Comparison of ENCODE assay signal across 10 cellular contexts in the genomic region with DNA sequence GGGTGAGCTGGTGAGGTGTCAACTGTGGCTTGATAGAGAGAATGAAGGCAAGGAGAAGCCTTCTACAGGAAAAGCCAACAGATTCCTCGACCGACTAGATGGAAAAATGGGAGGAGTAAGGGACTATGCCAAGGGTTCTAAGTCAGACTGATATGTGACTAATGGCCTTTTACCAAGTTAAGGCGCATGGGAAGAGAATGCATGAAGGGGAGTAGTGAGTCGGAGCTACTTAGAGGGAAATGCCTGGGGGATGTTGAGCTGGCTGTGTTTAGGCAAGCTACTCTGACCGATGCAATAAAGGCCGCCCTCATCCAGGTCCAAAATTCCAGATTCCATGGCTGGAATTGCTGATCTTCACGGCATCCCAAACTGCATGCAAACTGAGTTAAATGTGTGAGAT. TPM values are rescaled to one million over a fixed set of nuclear protein-coding genes. Genes with fewer than 3 reads are reported as not detected.
DNase-seq lines count a peak whose midpoint lies in the region; ATAC-seq, FAIRE-seq and TF ChIP-seq lines count a peak whose summit lies in the region.
"Had no signal": no experiment of that assay in that cellular context is flagged by ENCODE, and none has a peak within 500 bp of the region (broad histone marks: within the 10 kb centered on the region; RNA-seq: fewer than 3 reads in every experiment).

No MANE protein-coding gene starts in this region.

- H3K27ac ChIP-seq in A549 (peak overlapping the region; percentile 94 to 95), lung (ENCODE audit: low read depth in 1 of 2, low read length in 1 of 2) (peak overlapping the region in 1 of 2 donors; percentile 22)
- H3K27ac ChIP-seq: cardiac muscle cell, parathyroid adenoma had no signal

- H3K27me3 ChIP-seq in lung (ENCODE audit: control insufficient read depth, insufficient read depth): no peaks in the 10 kb centered on the region

- H3K4me1 Mint-ChIP-seq in endothelial cell (ENCODE audit: unreplicated experiment): no peaks in the 10 kb centered on the region

- DNase-seq in A549 (ENCODE audit: low read depth in 1 of 2, low spot score in 1 of 2): peak; percentile 24 to 88
- peak; percentile 60 for DNase-seq in H4 (ENCODE audit: low spot score)
- DNase-seq in astrocyte of the spinal cord (ENCODE audit: low read depth, low spot score): peak; percentile 77
- DNase-seq in lung (ENCODE audit: low spot score): no peak
- DNase-seq in NOMO-1 treated with DMSO at 0.1 percent for 48 hours (lab: John Stamatoyannopoulos, UW; ENCODE audit: unreplicated experiment): no peak
- DNase-seq in endothelial cell (ENCODE audit: low spot score): no peak

- peak overlapping the region; percentile 87 for H3K4me2 ChIP-seq in A549

- H3K4me1 ChIP-seq in A549 (peaks cover 66% of the 10 kb centered on the region), lung (ENCODE audit: control insufficient read depth in 2 of 2, insufficient read depth in 2 of 2, low read length in 2 of 2) (peaks cover 0 to 2% of the 10 kb centered on the region in 2 donors)
- H3K4me1 ChIP-seq: parathyroid adenoma had no signal

- H3K27me3 Mint-ChIP-seq in endothelial cell (ENCODE audit: unreplicated experiment): no peaks in the 10 kb centered on the region

- CTCF ChIA-PET in A549 (lab: Yijun Ruan, JAX): interaction anchor here (1.1 to 1.2 kb wide), 3 partner anchors 38 to 71 kb away, joined by 3 to 7 read pairs (median 4); no protein-coding TSS in a partner anchor

- POLR2A ChIA-PET in A549 (lab: Yijun Ruan, JAX): interaction anchor here (0.6 to 1.3 kb wide), 7 partner anchors 12 to 668 kb away, joined by 3 to 8 read pairs (median 4); a partner anchor contains a TSS

- H3K9me3 Mint-ChIP-seq in endothelial cell (ENCODE audit: unreplicated experiment): no peaks in the 10 kb centered on the region

- H3K4me3 ChIP-seq in A549 (peak overlapping the region; percentile 4; the same call in 1 of the 3 replicates), astrocyte of the spinal cord (ENCODE audit: low read depth, low read length) (no peak overlapping the region), lung (no peak overlapping the region)
- H3K4me3 ChIP-seq: cardiac muscle cell had no signal

- 0 out of 5 replicates have a peak, but pooled peaks of 1 of the 2 experiments have one; percentile 16 for TF ChIP-seq RAD21 in A549 (conservative IDR thresholded peaks at IDR 0.05 in 1 of 2, IDR thresholded peaks at IDR 0.05 in 1 of 2)

- peak in 1 of 2 experiments; percentile 22; a peak in 2 of 5 replicates for TF ChIP-seq EP300 in A549 (IDR thresholded peaks at IDR 0.05)

- no peak for TF ChIP-seq POLR2A in A549 (IDR thresholded peaks at IDR 0.05; ENCODE audit: low read length)

- 2% methylated on average over 7 of the region's 7 CpGs for WGBS in A549 (ENCODE audit: missing lambda C conversion rate)
- 81 to 87% methylated on average over 7 of the region's 7 CpGs for WGBS in lung, 2 donors

- H3K27ac Mint-ChIP-seq in endothelial cell (ENCODE audit: unreplicated experiment): no peak overlapping the region

- in situ Hi-C loops in astrocyte of the spinal cord (cut with HindIII; ENCODE audit: low sequenced_read_pairs): no loop called here

- TF ChIP-seq CTCF in A549 (IDR thresholded peaks at IDR 0.05) (no peak), astrocyte of the spinal cord (IDR thresholded peaks at IDR 0.05; ENCODE audit: low read depth, low read length) (no peak), lung (IDR thresholded peaks at IDR 0.05; ENCODE audit: control extremely low read depth, extremely low read depth) (no peak), endothelial cell (IDR thresholded peaks at IDR 0.05; ENCODE audit: unreplicated experiment) (no peak)

- H3K4me3 Mint-ChIP-seq in endothelial cell (ENCODE audit: unreplicated experiment): no peak overlapping the region

- H3K9me3 ChIP-seq in A549: no peaks in the 10 kb centered on the region
- H3K9me3 ChIP-seq in lung (ENCODE audit: control insufficient read depth in 2 of 2, insufficient read depth in 1 of 2, low read length in 1 of 2): no peaks in the 10 kb centered on the region

- ATAC-seq in A549 (peak; percentile 76 to 85), lung (ENCODE audit: insufficient read depth, low FRiP score) (peak; percentile 28), HG02885 (IDR thresholded peaks at IDR 0.05; ENCODE audit: poor library complexity, unreplicated experiment) (no peak), GM19395 (IDR thresholded peaks at IDR 0.05; ENCODE audit: unreplicated experiment) (no peak)

- peak; percentile 94 for FAIRE-seq in A549 (lab: Jason Lieb, UNC)

- no peaks in the 10 kb centered on the region for H3K36me3 ChIP-seq in lung (ENCODE audit: control insufficient read depth in 2 of 2, insufficient read depth in 2 of 2, low read length in 2 of 2)
- H3K36me3 ChIP-seq: cardiac muscle cell had no signal

- no peaks in the 10 kb centered on the region for H3K36me3 Mint-ChIP-seq in endothelial cell (ENCODE audit: low read depth, unreplicated experiment)

TF ChIP-seq in A549, 52 proteins besides CTCF, POLR2A, EP300 and RAD21:
- peak; percentile 12; the same call in 1 of the 2 replicates for TF ChIP-seq GATA3 (IDR thresholded peaks at IDR 0.05; ENCODE audit: borderline replicate concordance)
- no peak for TF ChIP-seq FOSL2 (IDR thresholded peaks at IDR 0.05)
- TF ChIP-seq FOSL2 (CRISPR knock-in tag; IDR thresholded peaks at IDR 0.05): peak; percentile 71
- TF ChIP-seq HOXB13 (CRISPR knock-in tag; IDR thresholded peaks at IDR 0.05; ENCODE audit: low read depth): 0 out of 2 replicates have a peak, but pooled peaks have one; percentile 66
- no peak for TF ChIP-seq KDM5A (IDR thresholded peaks at IDR 0.05)
- TF ChIP-seq HOXB5 (CRISPR knock-in tag; IDR thresholded peaks at IDR 0.05): 0 out of 2 replicates have a peak, but pooled peaks have one; percentile 40
- TF ChIP-seq TFCP2L1 (CRISPR knock-in tag; IDR thresholded peaks at IDR 0.05): peak; percentile 27; the same call in 1 of the 2 replicates
- TF ChIP-seq, protein P1, sequence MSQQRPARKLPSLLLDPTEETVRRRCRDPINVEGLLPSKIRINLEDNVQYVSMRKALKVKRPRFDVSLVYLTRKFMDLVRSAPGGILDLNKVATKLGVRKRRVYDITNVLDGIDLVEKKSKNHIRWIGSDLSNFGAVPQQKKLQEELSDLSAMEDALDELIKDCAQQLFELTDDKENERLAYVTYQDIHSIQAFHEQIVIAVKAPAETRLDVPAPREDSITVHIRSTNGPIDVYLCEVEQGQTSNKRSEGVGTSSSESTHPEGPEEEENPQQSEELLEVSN (IDR thresholded peaks at IDR 0.05; ENCODE audit: borderline replicate concordance, low read depth): 0 out of 2 replicates have a peak, but pooled peaks have one; percentile 41
- TF ChIP-seq POLR2AphosphoS2 (conservative IDR thresholded peaks at IDR 0.05; ENCODE audit: low read length): no peak
- TF ChIP-seq CEBPB (IDR thresholded peaks at IDR 0.05): peak in 1 of 2 experiments; percentile 24; a peak in 1 of 4 replicates
- TF ChIP-seq ZFP36 (IDR thresholded peaks at IDR 0.05; ENCODE audit: borderline replicate concordance, partially characterized antibody): no peak
- TF ChIP-seq, protein P2, sequence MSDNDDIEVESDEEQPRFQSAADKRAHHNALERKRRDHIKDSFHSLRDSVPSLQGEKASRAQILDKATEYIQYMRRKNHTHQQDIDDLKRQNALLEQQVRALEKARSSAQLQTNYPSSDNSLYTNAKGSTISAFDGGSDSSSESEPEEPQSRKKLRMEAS (IDR thresholded peaks at IDR 0.05): peak; percentile 46

RNA-seq across cellular contexts. Expression of a gene that starts 48.2 kb away (rescaled TPM):
- polyA plus RNA-seq in A549 (2011; rRNA removed) (0.96 and 1.2 TPM in 2 replicates), A549 (2017; fragmentation: RNase III; extraction: RNeasy Plus Mini Kit Qiagen cat#74134 plus additional on column Dnase treatment) (6.6 to 9.2 TPM (median 7.5 TPM) in 3 replicates), lung (10 to 100 TPM in 1 of 2 donors, 1 to 10 TPM in 1; 5.4 to 33.5 TPM)
- polyA plus RNA-seq in A549 (2012; cell fraction: cytosol; rRNA removed): 0.58 and 0.69 TPM in 2 replicates
- polyA plus RNA-seq in A549 (2012; cell fraction: nucleus; rRNA removed): 0.74 and 0.97 TPM in 2 replicates
- polyA minus RNA-seq in A549 (2011; rRNA and poly(A)+ RNA removed): 1.1 and 1.2 TPM in 2 replicates
- not detected in 2 replicates for total RNA-seq in H4 (2014; rRNA removed; shearing (Covaris generic))
- total RNA-seq in lung (10 to 100 TPM; 12.2 to 26.0 TPM), endothelial cell (ENCODE audit: unreplicated experiment) (not detected)
- total RNA-seq: cardiac muscle cell had no signal
- polyA plus RNA-seq: cardiac muscle cell had no signal

Comparison
In these comparisons a context has a peak if more than half of its experiments do, and no peak if none do; other contexts are left out.
1. ATAC-seq: peak in A549 (2 of 2) and lung (single experiment); none in HG02885 (single experiment) and GM19395 (single experiment).
2. DNase-seq: peak in A549 (2 of 2), H4 (single experiment) and astrocyte of the spinal cord (single experiment); none in lung (single experiment), NOMO-1 treated with DMSO at 0.1 percent for 48 hours (single experiment) and endothelial cell (single experiment).
3. RNA of a gene that starts 48.2 kb away (total RNA-seq): 12.2 to 26.0 TPM in lung; not detected in H4 and not detected in endothelial cell (single experiment); every median in the first group is over 10 times any median in the second.